ENCODE assay signal across 8 cellular contexts in genomic region chr19:6753178-6754031, GRCh38. TPM values are rescaled to one million over a fixed set of nuclear protein-coding genes. Genes with fewer than 3 reads are reported as not detected.
DNase-seq lines count a peak whose midpoint lies in the region; ATAC-seq lines count a peak whose summit lies in the region.

No MANE protein-coding gene starts in this region.

- peaks cover 17% of the 10 kb centered on the region for H3K4me1 Mint-ChIP-seq in T-helper 1 cell treated with Interleukin-12 subunit alpha and Interleukin-12 subunit beta and Interleukin-4 antibody, amounts not matched to agents 30 μg/mL and 1 μg/mL, for 36 hours (ENCODE audit: low read depth)
- peaks cover 11 to 13% of the 10 kb centered on the region in 2 donors for H3K4me1 Mint-ChIP-seq in immature natural killer cell

- ATAC-seq in HG03342 (IDR thresholded peaks at IDR 0.05; ENCODE audit: unreplicated experiment) = peak; percentile 67

- no peaks in the 10 kb centered on the region for H3K27me3 Mint-ChIP-seq in T-helper 1 cell treated with Interleukin-12 subunit alpha and Interleukin-12 subunit beta and Interleukin-4 antibody, amounts not matched to agents 30 μg/mL and 1 μg/mL, for 36 hours (ENCODE audit: low read depth)
- peaks cover 0 to 1% (median 1%) of the 10 kb centered on the region in 3 donors for H3K27me3 Mint-ChIP-seq in immature natural killer cell (ENCODE audit: low read depth in 3 of 3)

- DNase-seq in Ammon's horn (ENCODE audit: low spot score) (peak; percentile 27), GM19238 (ENCODE audit: insufficient read length, low spot score) (peak; percentile 93), astrocyte of the hippocampus (ENCODE audit: low read depth, low spot score) (peak; percentile 78), immature natural killer cell (peak; percentile 77 to 82 (median 81)), dedifferentiated amniotic fluid mesenchymal stem cell (ENCODE audit: extremely low spot score) (no peak)
- peak; percentile 69 to 80 for DNase-seq in stimulated activated CD4-positive, alpha-beta T cell treated with anti-CD3 and anti-CD28 coated beads, Interleukin-1b, Interleukin-23, amount 100 ng/mL, for 4 hours (ENCODE audit: low read depth in 2 of 2)

- H3K9me3 Mint-ChIP-seq in T-helper 1 cell treated with Interleukin-12 subunit alpha and Interleukin-12 subunit beta and Interleukin-4 antibody, amounts not matched to agents 30 μg/mL and 1 μg/mL, for 36 hours = no peaks in the 10 kb centered on the region
- no peaks in the 10 kb centered on the region for H3K9me3 Mint-ChIP-seq in immature natural killer cell

- peak overlapping the region; percentile 70 for H3K4me3 Mint-ChIP-seq in T-helper 1 cell treated with Interleukin-12 subunit alpha and Interleukin-12 subunit beta and Interleukin-4 antibody, amounts not matched to agents 30 μg/mL and 1 μg/mL, for 36 hours
- H3K4me3 Mint-ChIP-seq in immature natural killer cell = peak overlapping the region; percentile 79 to 87 (median 83)

- peaks cover 35% of the 10 kb centered on the region for H3K36me3 Mint-ChIP-seq in T-helper 1 cell treated with Interleukin-12 subunit alpha and Interleukin-12 subunit beta and Interleukin-4 antibody, amounts not matched to agents 30 μg/mL and 1 μg/mL, for 36 hours (ENCODE audit: low read depth)
- H3K36me3 Mint-ChIP-seq in immature natural killer cell = peaks cover under 1 to 8% (median under 1%) of the 10 kb centered on the region in 3 donors

- peak overlapping the region; percentile 84 for H3K27ac Mint-ChIP-seq in T-helper 1 cell treated with Interleukin-12 subunit alpha and Interleukin-12 subunit beta and Interleukin-4 antibody, amounts not matched to agents 30 μg/mL and 1 μg/mL, for 36 hours
- peak overlapping the region; percentile 34 to 87 (median 80) for H3K27ac Mint-ChIP-seq in immature natural killer cell

RNA-seq across cellular contexts. Expression of gene SH2D3A, which starts 13.8 kb away (rescaled TPM):
- 10 to 100 TPM in 1 of 3 donors, 1 to 10 TPM in 2; 7.4 to 13.6 (median 7.7) TPM for polyA plus RNA-seq in immature natural killer cell

RNA-seq across cellular contexts. Expression of gene TRIP10, which starts 13.9 kb away (rescaled TPM):
- polyA plus RNA-seq in immature natural killer cell = 1 to 10 TPM in 1 of 3 donors, under 1 TPM in 1, not detected in 1; 0.86 to 1.5 TPM

RNA-seq across cellular contexts. Expression of gene GPR108, which starts 16.0 kb away (rescaled TPM):
- polyA plus RNA-seq in immature natural killer cell = 100 to 1,000 TPM; 127 to 178 (median 160) TPM

RNA-seq across cellular contexts. Expression of gene VAV1, which starts 19.1 kb away (rescaled TPM):
- polyA plus RNA-seq in immature natural killer cell = 10 to 100 TPM; 19.4 to 44.8 (median 22.8) TPM

RNA-seq across cellular contexts. Expression of gene C3, which starts 33.0 kb away (rescaled TPM):
- under 1 TPM in 2 of 3 donors, not detected in 1; 0.09 to 0.78 TPM for polyA plus RNA-seq in immature natural killer cell
